ENCODE assay signal across 13 cellular contexts in genomic region chr1:116553386-116554115, GRCh38. TPM values are rescaled to one million over a fixed set of nuclear protein-coding genes. Genes with fewer than 3 reads are reported as not detected.
DNase-seq lines count a peak whose midpoint lies in the region; ATAC-seq and TF ChIP-seq lines count a peak whose summit lies in the region.
"Had no signal": no experiment of that assay in that cellular context is flagged by ENCODE, and none has a peak within 500 bp of the region (broad histone marks: within the 10 kb centered on the region; RNA-seq: fewer than 3 reads in every experiment).

No MANE protein-coding gene starts in this region.

- TF ChIP-seq CTCF in H9 (conservative IDR thresholded peaks at IDR 0.05): no peak
- no peak for TF ChIP-seq CTCF in WTC11 (IDR thresholded peaks at IDR 0.05)
- TF ChIP-seq CTCF in progenitor cell of endocrine pancreas (IDR thresholded peaks at IDR 0.05; ENCODE audit: unreplicated experiment): no peak

- 0 out of 5 replicates have a peak overlapping the region, but pooled peaks of 1 of the 2 experiments have one; percentile 15 for H3K4me3 Mint-ChIP-seq in H9
- H3K4me3 Mint-ChIP-seq in WTC11: no peak overlapping the region
- H3K4me3 Mint-ChIP-seq in progenitor cell of endocrine pancreas (ENCODE audit: low read depth): no peak overlapping the region

- no peak overlapping the region for H3K4me2 ChIP-seq in H9 (ENCODE audit: insufficient read depth, insufficient read length, low read length)

- H3K56ac ChIP-seq in H9 (ENCODE audit: insufficient read length, low read depth, low read length): no peak overlapping the region

- H3K4me1 Mint-ChIP-seq in H9: peaks cover 8 to 11% of the 10 kb centered on the region in 2 experiments
- H3K4me1 Mint-ChIP-seq in WTC11: peaks cover 11% of the 10 kb centered on the region
- no peaks in the 10 kb centered on the region for H3K4me1 Mint-ChIP-seq in progenitor cell of endocrine pancreas (ENCODE audit: low read depth)

- no peaks in the 10 kb centered on the region for H3K9me3 Mint-ChIP-seq in H9
- no peaks in the 10 kb centered on the region for H3K9me3 Mint-ChIP-seq in WTC11
- H3K9me3 Mint-ChIP-seq in progenitor cell of endocrine pancreas (ENCODE audit: low read depth): no peaks in the 10 kb centered on the region

- H3K9me3 ChIP-seq in H9 (ENCODE audit: control insufficient read depth, low read depth, low read length): no peaks in the 10 kb centered on the region
- H3K9me3 ChIP-seq: right lobe of liver had no signal

- no peak overlapping the region for H3K9ac ChIP-seq in H9 (ENCODE audit: extremely low read depth, insufficient read length, low read length)

- no peak overlapping the region for H4K8ac ChIP-seq in H9 (replicated peaks; ENCODE audit: insufficient read length, low read depth, low read length)

- H3K4me1 ChIP-seq in H9 (ENCODE audit: insufficient read depth, low read length): peaks cover 6% of the 10 kb centered on the region; the same call in 1 of the 2 replicates
- H3K4me1 ChIP-seq: right lobe of liver had no signal

- no peaks in the 10 kb centered on the region for H3K23me2 ChIP-seq in H9 (ENCODE audit: insufficient read length, low read depth, low read length, poor library complexity, severe bottlenecking)

- H2BK120ac ChIP-seq in H9 (ENCODE audit: low read depth, low read length, poor library complexity, severe bottlenecking): no peak overlapping the region

- H3K36me3 Mint-ChIP-seq in H9 (ENCODE audit: insufficient read depth in 1 of 3, low read depth in 3 of 3): no peaks in the 10 kb centered on the region
- H3K36me3 Mint-ChIP-seq in WTC11: no peaks in the 10 kb centered on the region
- no peaks in the 10 kb centered on the region for H3K36me3 Mint-ChIP-seq in progenitor cell of endocrine pancreas (ENCODE audit: insufficient read depth)

- H3T11ph ChIP-seq in H9 (ENCODE audit: low read length): no peak overlapping the region

- H4K5ac ChIP-seq in H9 (ENCODE audit: insufficient read length, low read depth, low read length): no peak overlapping the region

- no peak overlapping the region for H3K18ac ChIP-seq in H9 (ENCODE audit: insufficient read length, low read depth, low read length)

- H2BK20ac ChIP-seq in H9 (ENCODE audit: low read depth, low read length, poor library complexity, severe bottlenecking): no peak overlapping the region

- H2BK15ac ChIP-seq in H9 (ENCODE audit: low read depth, low read length): no peak overlapping the region

- peak; percentile 64 for DNase-seq in CD1c-positive myeloid dendritic cell (ENCODE audit: extremely low spot score)
- no peak for DNase-seq in H9
- no peak for DNase-seq in WTC11 (ENCODE audit: low spot score)
- DNase-seq in iPS DF 4.7 (ENCODE audit: extremely low read depth, low spot score): peak; percentile 41
- DNase-seq in SW480 (ENCODE audit: low spot score): no peak
- DNase-seq in ecto neural progenitor cell (ENCODE audit: low spot score): no peak
- DNase-seq in DMS79 treated with DMSO at 0.1 percent for 48 hours (lab: John Stamatoyannopoulos, UW): no peak
- DNase-seq in progenitor cell of endocrine pancreas (ENCODE audit: low spot score, unreplicated experiment): no peak
- DNase-seq: activated gamma-delta T cell, NCI-H1436, NCI-H526 treated with DMSO at 0.1 percent for 48 hours, right lobe of liver had no signal

- no peak overlapping the region for H4K91ac ChIP-seq in H9 (ENCODE audit: insufficient read length, low read depth, low read length)

- CTCF ChIA-PET in WTC11 (lab: Charles Lee): interaction anchor here (0.8 to 1.3 kb wide), 2 partner anchors 43 to 414 kb away, joined by 3 read pairs; no protein-coding TSS in a partner anchor

- no peak overlapping the region for H3K27ac ChIP-seq in H9 (ENCODE audit: insufficient read length, low read depth, low read length)
- H3K27ac ChIP-seq: C4-2B, right lobe of liver had no signal

- no peak overlapping the region for H2BK5ac ChIP-seq in H9 (ENCODE audit: insufficient read length, low read length)

- H2BK12ac ChIP-seq in H9 (ENCODE audit: insufficient read length, low read depth, low read length): no peak overlapping the region

- no peaks in the 10 kb centered on the region for H4K20me1 ChIP-seq in H9 (ENCODE audit: control insufficient read depth, insufficient read depth, insufficient read length)

- H3K4ac ChIP-seq in H9 (ENCODE audit: low read depth, low read length): no peak overlapping the region

- H2AFZ ChIP-seq in H9 (ENCODE audit: low read length): no peak overlapping the region

- no peaks in the 10 kb centered on the region for H3K79me1 ChIP-seq in H9 (ENCODE audit: insufficient read depth, low read depth, low read length, poor library complexity, severe bottlenecking)

- ATAC-seq in WTC11: peak; percentile 83
- ATAC-seq: right lobe of liver had no signal

- no peak overlapping the region for H2AK5ac ChIP-seq in H9 (ENCODE audit: insufficient read length, low read length)

- no peaks in the 10 kb centered on the region for H3K27me3 ChIP-seq in H9 (ENCODE audit: insufficient read depth, low read length)
- H3K27me3 ChIP-seq: right lobe of liver had no signal

- whole genome bisulfite sequencing in H9 (ENCODE audit: extremely low coverage, insufficient read length, low lambda C conversion rate): no CpG with 5 or more reads among the region's 1 CpG

- H3K27ac Mint-ChIP-seq in H9: peak overlapping the region in 2 of 3 experiments; percentile 14 to 52; a peak in 4 of 7 replicates
- H3K27ac Mint-ChIP-seq in WTC11: no peak overlapping the region
- no peak overlapping the region for H3K27ac Mint-ChIP-seq in progenitor cell of endocrine pancreas

- H3K27me3 Mint-ChIP-seq in H9 (ENCODE audit: low read depth): no peaks in the 10 kb centered on the region
- H3K27me3 Mint-ChIP-seq in WTC11 (ENCODE audit: low read depth): peaks cover 2% of the 10 kb centered on the region
- no peaks in the 10 kb centered on the region for H3K27me3 Mint-ChIP-seq in progenitor cell of endocrine pancreas

- POLR2A ChIA-PET in WTC11 (lab: Charles Lee): no interaction called here

- no peak overlapping the region for H3K14ac ChIP-seq in H9 (ENCODE audit: insufficient read depth, low read length)

- H3K23ac ChIP-seq in H9 (ENCODE audit: insufficient read length, low read depth, low read length): no peak overlapping the region

- H3K79me2 ChIP-seq in H9 (ENCODE audit: insufficient read depth, low read length): no peaks in the 10 kb centered on the region

TF ChIP-seq in WTC11, 78 proteins besides CTCF, POLR2A, EP300 and RAD21:
- no peak for TF ChIP-seq ZNF138 (CRISPR knock-in tag; conservative IDR thresholded peaks at IDR 0.05)
- 0 out of 2 replicates have a peak, but pooled peaks have one; percentile 3 for TF ChIP-seq ZNF121 (CRISPR knock-in tag; IDR thresholded peaks at IDR 0.05)

RNA-seq across cellular contexts. Expression of gene CD58, which starts 17.3 kb away (rescaled TPM):
- total RNA-seq in H9 (2021) (4.3 and 4.9 TPM in 2 replicates), WTC11 (2021) (3.6 to 5.3 TPM (median 4.1 TPM) in 3 replicates), progenitor cell of endocrine pancreas (7.0 and 7.4 TPM in 2 replicates)

Comparison
In these comparisons a context has a peak if more than half of its experiments do, and no peak if none do; other contexts are left out.
1. DNase-seq: peak in CD1c-positive myeloid dendritic cell (single experiment) and iPS DF 4.7 (single experiment); none in H9 (single experiment), WTC11 (single experiment), SW480 (single experiment), ecto neural progenitor cell (single experiment), DMS79 treated with DMSO at 0.1 percent for 48 hours (single experiment) and progenitor cell of endocrine pancreas (single experiment).
2. H3K27ac Mint-ChIP-seq: peak in H9 (2 of 3); none in WTC11 (single experiment) and progenitor cell of endocrine pancreas (single experiment).